19 cellular contexts compared by ENCODE assay signal in genomic region chr10:6980353-6980752, GRCh38.
"Had no signal": no experiment of that assay in that cellular context is flagged by ENCODE, and none has a peak within 500 bp of the region (broad histone marks: within the 10 kb centered on the region; RNA-seq: fewer than 3 reads in every experiment).

No MANE protein-coding gene starts in this region.

- H3K36me3 ChIP-seq: left ventricle myocardium inferior had no signal

- H3K9me3 Mint-ChIP-seq: activated B cell treated with CpG ODN at 0.5 μM for 24 hours; dendritic cell treated with granulocyte-macrophage colony-stimulating factor and Interleukin-4, amounts not matched to agents 40 ng/mL and 50 ng/mL, for 4 days; natural killer cell; stimulated activated effector memory CD8-positive, alpha-beta T cell treated with anti-CD3 and anti-CD28 coated beads, Interleukin-12 subunit alpha, Interleukin-12 subunit beta, amount 100 ng/mL, for 72 hours had no signal

- H3K4me1 Mint-ChIP-seq: activated B cell treated with CpG ODN at 0.5 μM for 24 hours, memory B cell had no signal

- H3K27ac ChIP-seq: foreskin keratinocyte, left ventricle myocardium inferior had no signal

- H3K36me3 Mint-ChIP-seq: activated naive CD8-positive, alpha-beta T cell treated with anti-CD3 and anti-CD28 coated beads for 36 hours; brain; memory B cell; natural killer cell; stimulated activated effector memory CD8-positive, alpha-beta T cell treated with anti-CD3 and anti-CD28 coated beads, Interleukin-12 subunit alpha, Interleukin-12 subunit beta, amount 100 ng/mL, for 72 hours had no signal

- H3K4me3 Mint-ChIP-seq: activated B cell treated with CpG ODN at 0.5 μM for 24 hours; activated CD4-positive, alpha-beta T cell treated with anti-CD3 and anti-CD28 coated beads, Interleukin-2, amount 10 ng/mL, durations not matched to agents 24 days and 14 days; activated naive CD8-positive, alpha-beta T cell treated with anti-CD3 and anti-CD28 coated beads for 36 hours; brain; dendritic cell treated with granulocyte-macrophage colony-stimulating factor and Interleukin-4, amounts not matched to agents 40 ng/mL and 50 ng/mL, for 4 days; memory B cell; natural killer cell; stimulated activated effector memory CD8-positive, alpha-beta T cell treated with anti-CD3 and anti-CD28 coated beads, Interleukin-12 subunit alpha, Interleukin-12 subunit beta, amount 100 ng/mL, for 72 hours had no signal

- H3K4me3 ChIP-seq: left ventricle myocardium inferior had no signal

- H3K27me3 ChIP-seq: foreskin keratinocyte had no signal

- H3K4me1 ChIP-seq: foreskin keratinocyte, left ventricle myocardium inferior had no signal

- DNase-seq: activated B cell treated with CpG ODN at 0.5 μM for 24 hours; activated CD4-positive, alpha-beta T cell treated with anti-CD3 and anti-CD28 coated beads, Interleukin-2, amount 10 ng/mL, durations not matched to agents 24 days and 14 days; activated naive CD8-positive, alpha-beta T cell treated with anti-CD3 and anti-CD28 coated beads for 36 hours; amygdala; cerebellar nuclear complex; effector memory CD4-positive, alpha-beta T cell; foreskin keratinocyte; glutamatergic neuron; hypothalamus; kidney; left ventricle myocardium inferior; natural killer cell; nucleus accumbens; posterior cingulate gyrus; retina had no signal

- ATAC-seq: foreskin keratinocyte; natural killer cell; stimulated activated effector memory CD8-positive, alpha-beta T cell treated with anti-CD3 and anti-CD28 coated beads, Interleukin-12 subunit alpha, Interleukin-12 subunit beta, amount 100 ng/mL, for 72 hours had no signal

- H3K27ac Mint-ChIP-seq: activated B cell treated with CpG ODN at 0.5 μM for 24 hours; activated CD4-positive, alpha-beta T cell treated with anti-CD3 and anti-CD28 coated beads, Interleukin-2, amount 10 ng/mL, durations not matched to agents 24 days and 14 days; activated naive CD8-positive, alpha-beta T cell treated with anti-CD3 and anti-CD28 coated beads for 36 hours; brain; dendritic cell treated with granulocyte-macrophage colony-stimulating factor and Interleukin-4, amounts not matched to agents 40 ng/mL and 50 ng/mL, for 4 days; memory B cell; natural killer cell; stimulated activated effector memory CD8-positive, alpha-beta T cell treated with anti-CD3 and anti-CD28 coated beads, Interleukin-12 subunit alpha, Interleukin-12 subunit beta, amount 100 ng/mL, for 72 hours had no signal

- H3K27me3 Mint-ChIP-seq: dendritic cell treated with granulocyte-macrophage colony-stimulating factor and Interleukin-4, amounts not matched to agents 40 ng/mL and 50 ng/mL, for 4 days had no signal
